ENCODE assay signal across 34 cellular contexts in the genomic region with DNA sequence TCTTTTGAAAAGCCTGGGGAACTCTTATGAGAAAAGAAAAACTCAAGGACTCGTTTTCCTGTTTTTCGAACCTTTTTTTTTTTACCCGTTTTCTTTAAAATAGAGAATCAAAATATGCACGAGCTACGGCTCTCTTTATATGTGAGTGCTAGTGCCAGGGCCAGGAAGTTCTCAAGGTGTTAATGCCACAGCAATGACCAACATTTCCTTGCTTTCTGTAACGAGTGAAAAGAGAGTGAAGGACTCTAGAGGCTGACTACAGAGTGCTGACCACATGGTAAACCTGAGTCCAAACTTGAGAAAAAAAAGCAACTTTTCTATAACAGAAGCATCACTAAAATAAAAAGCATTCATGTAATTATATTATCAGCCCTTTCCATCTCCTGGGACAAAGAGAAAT.
"Had no signal": no experiment of that assay in that cellular context is flagged by ENCODE, and none has a peak within 500 bp of the region (broad histone marks: within the 10 kb centered on the region; RNA-seq: fewer than 3 reads in every experiment).

No MANE protein-coding gene starts in this region.

- DNase-seq: Karpas-422, Kasumi-1, KG1, MG63, MM.1S, MV-4-11, NCI-H1048, NCI-H1092, NCI-H1092 treated with DMSO at 0.1 percent for 48 hours, NCI-H1105, NCI-H1105 treated with DMSO at 0.1 percent for 48 hours, NCI-H1417, NCI-H1436, NCI-H1436 treated with DMSO at 0.1 percent for 48 hours, NCI-H146, NCI-H1694, NCI-H1694 treated with DMSO at 0.1 percent for 48 hours, NCI-H187, NCI-H187 treated with DMSO at 0.1 percent for 48 hours, NCI-H1930, NCI-H2029, NCI-H2029 treated with DMSO at 0.1 percent for 48 hours, NCI-H2081, NCI-H2081 treated with DMSO at 0.1 percent for 48 hours, NCI-H2107, NCI-H2171, NCI-H2171 treated with DMSO at 0.1 percent for 48 hours, NCI-H2227 treated with DMSO at 0.1 percent for 48 hours, NCI-H226, NCI-H345, NCI-H446, NCI-H446 treated with DMSO at 0.1 percent for 48 hours, NCI-H510A, NCI-H510A treated with DMSO at 0.1 percent for 48 hours had no signal

- H3K36me3 ChIP-seq: MG63 had no signal

- H3K27me3 ChIP-seq: MG63 had no signal

- H3K9me3 ChIP-seq: MG63 had no signal

- H3K4me3 ChIP-seq: MG63 had no signal
